Comparison of ENCODE assay signal across 9 cellular contexts in genomic region chr12:254912-255311, GRCh38. TPM values are rescaled to one million over a fixed set of nuclear protein-coding genes. Genes with fewer than 3 reads are reported as not detected.
"Had no signal": no experiment of that assay in that cellular context is flagged by ENCODE, and none has a peak within 500 bp of the region (broad histone marks: within the 10 kb centered on the region; RNA-seq: fewer than 3 reads in every experiment).

No MANE protein-coding gene starts in this region.

- H3K9me3 ChIP-seq: HAP-1 had no signal

- H3K27ac Mint-ChIP-seq: GM23338, HFFc6, IgD-negative memory B cell had no signal

- H3K36me3 ChIP-seq: HAP-1 had no signal

- H3K4me3 ChIP-seq: GM23338, HAP-1 had no signal

- H3K9me3 Mint-ChIP-seq: GM23338, HFFc6 had no signal

- H3K36me3 Mint-ChIP-seq: IgD-negative memory B cell had no signal

- FAIRE-seq: H1, H54, HepG2 had no signal

- DNase-seq: HFFc6 had no signal

- H3K4me1 Mint-ChIP-seq: IgD-negative memory B cell had no signal

- H3K4me1 ChIP-seq: HAP-1 had no signal

- H3K4me3 Mint-ChIP-seq: GM23338, HFFc6, IgD-negative memory B cell had no signal

- H3K27ac ChIP-seq: HL-60 had no signal

- H3K4me2 ChIP-seq: GM23338 had no signal

RNA-seq across cellular contexts. Expression of gene SLC6A13, which starts 7.7 kb away (rescaled TPM):
- total RNA-seq: GM23338, H1, HFFc6, HT1080 had no signal
- polyA plus RNA-seq: GM23338, IgD-negative memory B cell had no signal

RNA-seq across cellular contexts. Expression of gene SLC6A12, which starts 41.0 kb away (rescaled TPM):
- total RNA-seq: HFFc6, HT1080 had no signal
- polyA plus RNA-seq: GM23338, IgD-negative memory B cell had no signal
